26 cellular contexts compared by ENCODE assay signal in the genomic region with DNA sequence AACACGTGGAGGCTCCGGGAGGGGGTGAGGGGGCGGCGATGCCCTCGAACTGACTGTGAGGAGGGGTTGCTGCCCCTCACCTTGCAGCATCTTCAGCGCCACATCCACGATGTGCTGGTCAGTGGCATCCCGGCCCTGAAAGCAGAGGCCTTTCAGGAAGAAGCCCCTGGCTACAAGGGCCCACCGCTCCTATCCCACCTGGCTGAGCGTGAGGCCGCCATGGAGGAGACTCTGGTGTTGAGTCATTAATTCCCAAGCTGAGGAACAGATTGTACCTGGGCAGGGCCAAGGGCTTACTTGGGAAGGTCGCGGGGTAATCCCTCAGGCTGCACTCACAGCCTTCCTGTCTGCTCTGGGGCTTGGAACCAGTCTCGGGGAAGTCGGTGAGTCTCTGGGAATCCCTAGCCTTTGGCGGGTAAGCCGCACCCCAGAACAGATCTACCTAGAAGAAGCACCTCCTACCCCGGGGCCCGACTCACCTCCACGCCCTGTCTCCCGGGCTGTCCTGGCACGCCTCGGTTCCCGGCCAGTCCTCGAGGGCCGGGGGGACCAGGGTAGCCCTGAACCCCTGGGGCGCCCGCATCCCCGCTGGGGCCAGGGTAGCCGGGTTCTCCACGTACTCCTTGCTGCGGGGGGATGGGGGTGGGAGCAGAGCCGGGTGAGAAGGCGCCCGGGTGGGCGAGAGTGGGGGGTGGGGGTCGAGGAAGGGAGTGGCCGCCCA. TPM values are rescaled to one million over a fixed set of nuclear protein-coding genes. Genes with fewer than 3 reads are reported as not detected.
A peak's percentile ranks its signal among the peaks of the same experiment; 100 is the strongest.
DNase-seq lines count a peak whose midpoint lies in the region; ATAC-seq, FAIRE-seq and TF ChIP-seq lines count a peak whose summit lies in the region.
"Had no signal": no experiment of that assay in that cellular context is flagged by ENCODE, and none has a peak within 500 bp of the region (broad histone marks: within the 10 kb centered on the region; RNA-seq: fewer than 3 reads in every experiment).

No MANE protein-coding gene starts in this region.

- dilution Hi-C loops in keratinocyte (cut with MboI; ENCODE audit: extremely low pct_ligation_motif_present, low sequenced_read_pairs) = no loop called here

- TF ChIP-seq EP300 in suprapubic skin (IDR thresholded peaks at IDR 0.05) = no peak

- no peaks in the 10 kb centered on the region for H3K9me1 ChIP-seq in keratinocyte (ENCODE audit: control insufficient read depth, extremely low read depth, insufficient read depth, low read length)

- H3K27ac ChIP-seq in WERI-Rb-1 = peak overlapping the region; percentile 81
- H3K27ac ChIP-seq in keratinocyte (ENCODE audit: control insufficient read depth, insufficient read depth, low read length) = peak overlapping the region; percentile 27
- no peak overlapping the region for H3K27ac ChIP-seq in suprapubic skin
- H3K27ac ChIP-seq: 22Rv1; BLaER1 treated with 17β-estradiol and CSF1 and Interleukin-3, amounts not matched to agents 10 nM and 100 nM had no signal

- 30% methylated on average over 12 of the region's 38 CpGs for WGBS in suprapubic skin

- H3K79me2 ChIP-seq in keratinocyte (ENCODE audit: control insufficient read depth, insufficient read depth, low read length) = no peaks in the 10 kb centered on the region

- peak overlapping the region; percentile 59 for H2AFZ ChIP-seq in keratinocyte (ENCODE audit: control insufficient read depth, low read length)

- DNase-seq in NCI-H82 (lab: John Stamatoyannopoulos, UW) (peak; percentile 43), NCI-H82 treated with DMSO at 0.1 percent for 48 hours (lab: John Stamatoyannopoulos, UW; ENCODE audit: unreplicated experiment) (no peak), WERI-Rb-1 (peak; percentile 83), keratinocyte (ENCODE audit: low read depth, low spot score) (peak; percentile 88), suprapubic skin (ENCODE audit: low spot score in 2 of 2) (peak in 1 of 2 donors; percentile 69), COLO829 (ENCODE audit: low spot score) (no peak), CD1c-positive myeloid dendritic cell (ENCODE audit: extremely low spot score) (no peak)
- DNase-seq: ACHN; Calu3; CD8-positive, alpha-beta T cell; DMS153; GOT3; NCI-H1105; NCI-H2029 treated with DMSO at 0.1 percent for 48 hours; NCI-H345; NCI-H774; SHP77 had no signal

- no peak for ATAC-seq in GM19467 (IDR thresholded peaks at IDR 0.05; ENCODE audit: unreplicated experiment)
- ATAC-seq: CD8-positive, alpha-beta T cell had no signal

- TF ChIP-seq CTCF in WERI-Rb-1 (IDR thresholded peaks at IDR 0.05; ENCODE audit: low read depth, low read length) (no peak), keratinocyte (optimal IDR thresholded peaks at IDR 0.05 in 1 of 3, IDR thresholded peaks at IDR 0.05 in 1 of 3, conservative IDR thresholded peaks at IDR 0.05 in 1 of 3; ENCODE audit: extremely low read depth in 1 of 3, insufficient read depth in 2 of 3, low read length in 3 of 3) (no peak), suprapubic skin (IDR thresholded peaks at IDR 0.05) (no peak)

- H3K4me1 ChIP-seq in keratinocyte (ENCODE audit: control insufficient read depth, extremely low read depth, insufficient read depth, low read length) = peaks cover 29% of the 10 kb centered on the region
- H3K4me1 ChIP-seq in suprapubic skin = peaks cover 3% of the 10 kb centered on the region

- no peaks in the 10 kb centered on the region for H3K9me3 ChIP-seq in WERI-Rb-1 (ENCODE audit: severe bottlenecking)
- H3K9me3 ChIP-seq in keratinocyte (ENCODE audit: control insufficient read depth, low read depth, low read length) = no peaks in the 10 kb centered on the region
- no peaks in the 10 kb centered on the region for H3K9me3 ChIP-seq in suprapubic skin
- H3K9me3 ChIP-seq: BLaER1 treated with 17β-estradiol and CSF1 and Interleukin-3, amounts not matched to agents 10 nM and 100 nM had no signal

- FAIRE-seq in keratinocyte (lab: Jason Lieb, UNC) = no peak
- FAIRE-seq: G401.6, GM12892, RCC 7860 had no signal

- no peaks in the 10 kb centered on the region for H4K20me1 ChIP-seq in keratinocyte (ENCODE audit: control insufficient read depth, extremely low read depth, insufficient read depth, low read length)
- H4K20me1 ChIP-seq: BLaER1 treated with 17β-estradiol and CSF1 and Interleukin-3, amounts not matched to agents 10 nM and 100 nM had no signal

- H3K4me2 ChIP-seq in keratinocyte (ENCODE audit: control insufficient read depth, extremely low read depth, insufficient read depth, low read depth, low read length) = peak overlapping the region; percentile 49
- H3K4me2 ChIP-seq: BLaER1 treated with 17β-estradiol and CSF1 and Interleukin-3, amounts not matched to agents 10 nM and 100 nM had no signal

- peak overlapping the region; percentile 62 for H3K9ac ChIP-seq in keratinocyte (ENCODE audit: control insufficient read depth, extremely low read depth, insufficient read depth, low read length)
- H3K9ac ChIP-seq: BLaER1 treated with 17β-estradiol and CSF1 and Interleukin-3, amounts not matched to agents 10 nM and 100 nM had no signal

- TF ChIP-seq POLR2A in suprapubic skin (IDR thresholded peaks at IDR 0.05) = no peak

- no peaks in the 10 kb centered on the region for H3K27me3 ChIP-seq in WERI-Rb-1 (ENCODE audit: insufficient read depth, low read depth, severe bottlenecking)
- no peaks in the 10 kb centered on the region for H3K27me3 ChIP-seq in keratinocyte (ENCODE audit: control insufficient read depth, extremely low read depth, insufficient read depth, low read length)
- peaks cover 10% of the 10 kb centered on the region for H3K27me3 ChIP-seq in suprapubic skin
- H3K27me3 ChIP-seq: BLaER1 treated with 17β-estradiol and CSF1 and Interleukin-3, amounts not matched to agents 10 nM and 100 nM had no signal

- no peak overlapping the region for H3K4me3 ChIP-seq in WERI-Rb-1 (ENCODE audit: low read depth, low read length)
- H3K4me3 ChIP-seq in keratinocyte (ENCODE audit: control insufficient read depth in 2 of 3, extremely low read depth in 1 of 3, insufficient read depth in 2 of 3, low read depth in 1 of 3, low read length in 3 of 3) = peak overlapping the region in 2 of 3 experiments; percentile 28 to 41
- H3K4me3 ChIP-seq in suprapubic skin = peak overlapping the region; percentile 18
- H3K4me3 ChIP-seq: BLaER1 treated with 17β-estradiol and CSF1 and Interleukin-3, amounts not matched to agents 10 nM and 100 nM had no signal

- no peaks in the 10 kb centered on the region for H3K36me3 ChIP-seq in WERI-Rb-1
- peaks cover 4 to 5% of the 10 kb centered on the region in 2 experiments for H3K36me3 ChIP-seq in keratinocyte (ENCODE audit: control insufficient read depth in 2 of 2, extremely low read depth in 1 of 2, insufficient read depth in 2 of 2, low read length in 2 of 2)
- no peaks in the 10 kb centered on the region for H3K36me3 ChIP-seq in suprapubic skin

RNA-seq across cellular contexts. Expression of a gene that starts 13.9 kb away (rescaled TPM):
- 1.2 to 3.0 TPM (median 1.6 TPM) in 3 replicates for polyA plus RNA-seq in keratinocyte
- 0.26 TPM for polyA plus RNA-seq in keratinocyte (2011; ENCODE audit: low read depth)
- polyA plus RNA-seq in keratinocyte (2011; cell fraction: cytosol; rRNA removed) = 1.3 and 1.7 TPM in 2 replicates
- 1.4 and 1.5 TPM in 2 replicates for polyA plus RNA-seq in keratinocyte (2011; cell fraction: nucleus; rRNA removed)
- polyA plus RNA-seq in keratinocyte (2012; ENCODE audit: low replicate concordance) = 0.21 and 3.9 TPM in 2 replicates
- 0.89 to 2.9 TPM (median 1.3 TPM) in 3 replicates for polyA minus RNA-seq in keratinocyte
- polyA minus RNA-seq in keratinocyte (2011; cell fraction: cytosol; rRNA and poly(A)+ RNA removed) = 2.3 TPM
- polyA minus RNA-seq in keratinocyte (2011; cell fraction: nucleus; rRNA and poly(A)+ RNA removed) = 0.63 and 0.78 TPM in 2 replicates
- total RNA-seq in suprapubic skin = 1 to 10 TPM; 3.3 to 5.4 (median 3.6) TPM

RNA-seq across cellular contexts. Expression of a gene that starts 45.2 kb away (rescaled TPM):
- 34.0 to 73.4 TPM (median 44.9 TPM) in 3 replicates for polyA plus RNA-seq in keratinocyte
- 16.4 TPM for polyA plus RNA-seq in keratinocyte (2011; ENCODE audit: low read depth)
- 22.5 and 43.4 TPM in 2 replicates for polyA plus RNA-seq in keratinocyte (2011; cell fraction: cytosol; rRNA removed)
- 48.0 and 77.7 TPM in 2 replicates for polyA plus RNA-seq in keratinocyte (2011; cell fraction: nucleus; rRNA removed)
- polyA plus RNA-seq in keratinocyte (2012; ENCODE audit: low replicate concordance) = 30.2 and 49.7 TPM in 2 replicates
- polyA minus RNA-seq in keratinocyte = 14.0 to 54.8 TPM (median 29.0 TPM) in 3 replicates
- polyA minus RNA-seq in keratinocyte (2011; cell fraction: cytosol; rRNA and poly(A)+ RNA removed) = 44.1 TPM
- 67.5 and 109 TPM in 2 replicates for polyA minus RNA-seq in keratinocyte (2011; cell fraction: nucleus; rRNA and poly(A)+ RNA removed)
- total RNA-seq in suprapubic skin = 10 to 100 TPM; 30.3 to 42.2 (median 34.9) TPM

RNA-seq across cellular contexts. Expression of a gene that starts 55.5 kb away (rescaled TPM):
- polyA plus RNA-seq in keratinocyte = not detected in 3 replicates
- polyA plus RNA-seq in keratinocyte (2011; ENCODE audit: low read depth) = not detected
- polyA plus RNA-seq in keratinocyte (2011; cell fraction: cytosol; rRNA removed) = not detected in 2 replicates
- polyA plus RNA-seq in keratinocyte (2011; cell fraction: nucleus; rRNA removed) = not detected in 2 replicates
- not detected in 2 replicates for polyA plus RNA-seq in keratinocyte (2012; ENCODE audit: low replicate concordance)
- polyA minus RNA-seq in keratinocyte = not detected in 3 replicates
- polyA minus RNA-seq in keratinocyte (2011; cell fraction: cytosol; rRNA and poly(A)+ RNA removed) = not detected
- polyA minus RNA-seq in keratinocyte (2011; cell fraction: nucleus; rRNA and poly(A)+ RNA removed) = not detected in 2 replicates
- not detected for total RNA-seq in suprapubic skin
- total RNA-seq: Calu3; CD8-positive, alpha-beta T cell; Daoy; OCI-LY7 had no signal
- polyA plus RNA-seq: IgD-negative memory B cell had no signal

Comparison
In these comparisons a context has a peak if more than half of its experiments do, and no peak if none do; other contexts are left out.
1. DNase-seq: peak in NCI-H82 (single experiment), WERI-Rb-1 (single experiment) and keratinocyte (single experiment); none in NCI-H82 treated with DMSO at 0.1 percent for 48 hours (single experiment), COLO829 (single experiment) and CD1c-positive myeloid dendritic cell (single experiment).